ENCODE assay signal across 17 cellular contexts in genomic region chr1:12049625-12050024, GRCh38. TPM values are rescaled to one million over a fixed set of nuclear protein-coding genes. Genes with fewer than 3 reads are reported as not detected.
DNase-seq lines count a peak whose midpoint lies in the region; ATAC-seq and TF ChIP-seq lines count a peak whose summit lies in the region.
"Had no signal": no experiment of that assay in that cellular context is flagged by ENCODE, and none has a peak within 500 bp of the region (broad histone marks: within the 10 kb centered on the region; RNA-seq: fewer than 3 reads in every experiment).

No MANE protein-coding gene starts in this region.

- H3K27ac ChIP-seq in VCaP (peak overlapping the region; percentile 73), spleen (no peak overlapping the region)
- H3K27ac ChIP-seq: PC-9, prostate gland had no signal

- H3K9me3 Mint-ChIP-seq in activated naive CD4-positive, alpha-beta T cell treated with anti-CD3 and anti-CD28 coated beads for 36 hours, result no peaks in the 10 kb centered on the region
- H3K9me3 Mint-ChIP-seq in activated CD8-positive, alpha-beta memory T cell treated with anti-CD3 and anti-CD28 coated beads, Interleukin-2, amount 10 ng/mL, durations not matched to agents 7 days and 5 days (ENCODE audit: low read depth), result no peaks in the 10 kb centered on the region
- no peaks in the 10 kb centered on the region for H3K9me3 Mint-ChIP-seq in activated T-helper 17 cell treated with anti-CD3 and anti-CD28 coated beads, Interleukin-2, amount 50 U/mL, for 72 hours
- no peaks in the 10 kb centered on the region for H3K9me3 Mint-ChIP-seq in activated naive CD8-positive, alpha-beta T cell treated with anti-CD3 and anti-CD28 coated beads for 36 hours
- H3K9me3 Mint-ChIP-seq: T-cell had no signal

- TF ChIP-seq CTCF in VCaP (conservative IDR thresholded peaks at IDR 0.05) (peak; percentile 69), spleen (IDR thresholded peaks at IDR 0.05 in 8 of 11, conservative IDR thresholded peaks at IDR 0.05 in 3 of 11) (no peak)

- no peak for TF ChIP-seq POLR2A in spleen (IDR thresholded peaks at IDR 0.05)

- ATAC-seq in activated CD8-positive, alpha-beta memory T cell treated with anti-CD3 and anti-CD28 coated beads, Interleukin-2, amount 10 ng/mL, durations not matched to agents 7 days and 5 days, result no peak
- ATAC-seq in activated T-helper 17 cell treated with anti-CD3 and anti-CD28 coated beads, Interleukin-2, amount 50 U/mL, for 72 hours (replicated peaks), result no peak
- ATAC-seq: left lobe of liver, T-cell had no signal

- peaks cover 23% of the 10 kb centered on the region for H3K4me1 Mint-ChIP-seq in activated naive CD4-positive, alpha-beta T cell treated with anti-CD3 and anti-CD28 coated beads for 36 hours (ENCODE audit: low read depth)
- peaks cover 46% of the 10 kb centered on the region for H3K4me1 Mint-ChIP-seq in activated CD8-positive, alpha-beta memory T cell treated with anti-CD3 and anti-CD28 coated beads, Interleukin-2, amount 10 ng/mL, durations not matched to agents 7 days and 5 days
- peaks cover 17% of the 10 kb centered on the region for H3K4me1 Mint-ChIP-seq in activated T-helper 17 cell treated with anti-CD3 and anti-CD28 coated beads, Interleukin-2, amount 50 U/mL, for 72 hours
- H3K4me1 Mint-ChIP-seq in activated naive CD8-positive, alpha-beta T cell treated with anti-CD3 and anti-CD28 coated beads for 36 hours, result peaks cover 14% of the 10 kb centered on the region

- no peak for DNase-seq in activated naive CD4-positive, alpha-beta T cell treated with anti-CD3 and anti-CD28 coated beads for 36 hours
- no peak for DNase-seq in activated naive CD4-positive, alpha-beta T cell treated with anti-CD3 and anti-CD28 coated beads, Interleukin-2, amount 50 U/mL, for 16 hours
- DNase-seq in NAMALWA (ENCODE audit: low spot score) (peak; percentile 47), spleen (no peak)
- DNase-seq in activated CD8-positive, alpha-beta memory T cell treated with anti-CD3 and anti-CD28 coated beads, Interleukin-2, amount 10 ng/mL, durations not matched to agents 7 days and 5 days, result no peak
- DNase-seq in activated naive CD8-positive, alpha-beta T cell treated with anti-CD3 and anti-CD28 coated beads for 36 hours, result no peak
- DNase-seq: activated T-cell treated with anti-CD3 and anti-CD28 coated beads, Interleukin-2, amount 50 U/mL, for 1 hour; aorta; hippocampal formation; KG1; PC-9; T-cell had no signal

- peaks cover 0 to 44% (median 31%) of the 10 kb centered on the region in 6 donors for H3K4me1 ChIP-seq in spleen
- H3K4me1 ChIP-seq: prostate gland had no signal

- no peak overlapping the region for H3K4me3 Mint-ChIP-seq in activated naive CD4-positive, alpha-beta T cell treated with anti-CD3 and anti-CD28 coated beads for 36 hours
- no peak overlapping the region for H3K4me3 Mint-ChIP-seq in activated CD8-positive, alpha-beta memory T cell treated with anti-CD3 and anti-CD28 coated beads, Interleukin-2, amount 10 ng/mL, durations not matched to agents 7 days and 5 days
- no peak overlapping the region for H3K4me3 Mint-ChIP-seq in activated T-helper 17 cell treated with anti-CD3 and anti-CD28 coated beads, Interleukin-2, amount 50 U/mL, for 72 hours
- no peak overlapping the region for H3K4me3 Mint-ChIP-seq in activated naive CD8-positive, alpha-beta T cell treated with anti-CD3 and anti-CD28 coated beads for 36 hours
- H3K4me3 Mint-ChIP-seq: T-cell had no signal

- peaks cover 8% of the 10 kb centered on the region for H3K27me3 Mint-ChIP-seq in activated naive CD4-positive, alpha-beta T cell treated with anti-CD3 and anti-CD28 coated beads for 36 hours (ENCODE audit: low read depth)
- H3K27me3 Mint-ChIP-seq in activated CD8-positive, alpha-beta memory T cell treated with anti-CD3 and anti-CD28 coated beads, Interleukin-2, amount 10 ng/mL, durations not matched to agents 7 days and 5 days, result peaks cover 11% of the 10 kb centered on the region
- peaks cover 6% of the 10 kb centered on the region for H3K27me3 Mint-ChIP-seq in activated T-helper 17 cell treated with anti-CD3 and anti-CD28 coated beads, Interleukin-2, amount 50 U/mL, for 72 hours
- peaks cover 13% of the 10 kb centered on the region for H3K27me3 Mint-ChIP-seq in activated naive CD8-positive, alpha-beta T cell treated with anti-CD3 and anti-CD28 coated beads for 36 hours
- H3K27me3 Mint-ChIP-seq: T-cell had no signal

- no peaks in the 10 kb centered on the region for H3K36me3 ChIP-seq in spleen
- H3K36me3 ChIP-seq: prostate gland had no signal

- H3K27ac Mint-ChIP-seq in activated naive CD4-positive, alpha-beta T cell treated with anti-CD3 and anti-CD28 coated beads for 36 hours, result peak overlapping the region; percentile 26
- no peak overlapping the region for H3K27ac Mint-ChIP-seq in activated CD8-positive, alpha-beta memory T cell treated with anti-CD3 and anti-CD28 coated beads, Interleukin-2, amount 10 ng/mL, durations not matched to agents 7 days and 5 days
- no peak overlapping the region for H3K27ac Mint-ChIP-seq in activated T-helper 17 cell treated with anti-CD3 and anti-CD28 coated beads, Interleukin-2, amount 50 U/mL, for 72 hours
- no peak overlapping the region for H3K27ac Mint-ChIP-seq in activated naive CD8-positive, alpha-beta T cell treated with anti-CD3 and anti-CD28 coated beads for 36 hours
- H3K27ac Mint-ChIP-seq: T-cell had no signal

- no peaks in the 10 kb centered on the region for H3K9me3 ChIP-seq in spleen
- H3K9me3 ChIP-seq: prostate gland had no signal

- intact Hi-C loops in activated naive CD4-positive, alpha-beta T cell treated with anti-CD3 and anti-CD28 coated beads for 36 hours (cut with micrococcal nuclease), result loop anchor here (5.0 kb wide), 3 partner anchors 108 to 398 kb away; no protein-coding TSS in a partner anchor
- intact Hi-C loops in spleen (cut with DNase I; ENCODE audit: low total_unique reads), result no loop called here

- no peaks in the 10 kb centered on the region for H3K36me3 Mint-ChIP-seq in activated naive CD4-positive, alpha-beta T cell treated with anti-CD3 and anti-CD28 coated beads for 36 hours (ENCODE audit: low read depth)
- no peaks in the 10 kb centered on the region for H3K36me3 Mint-ChIP-seq in activated CD8-positive, alpha-beta memory T cell treated with anti-CD3 and anti-CD28 coated beads, Interleukin-2, amount 10 ng/mL, durations not matched to agents 7 days and 5 days
- H3K36me3 Mint-ChIP-seq in activated T-helper 17 cell treated with anti-CD3 and anti-CD28 coated beads, Interleukin-2, amount 50 U/mL, for 72 hours (ENCODE audit: low read depth), result no peaks in the 10 kb centered on the region
- no peaks in the 10 kb centered on the region for H3K36me3 Mint-ChIP-seq in activated naive CD8-positive, alpha-beta T cell treated with anti-CD3 and anti-CD28 coated beads for 36 hours
- H3K36me3 Mint-ChIP-seq: T-cell had no signal

- H3K4me3 ChIP-seq in spleen, result no peak overlapping the region
- H3K4me3 ChIP-seq: PC-9, prostate gland had no signal

- CTCF ChIA-PET in activated naive CD4-positive, alpha-beta T cell treated with anti-CD3 and anti-CD28 coated beads for 36 hours (lab: Charles Lee), result interaction anchor here (0.6 to 1.0 kb wide), 3 partner anchors 30 to 174 kb away, joined by 3 read pairs; no protein-coding TSS in a partner anchor
- CTCF ChIA-PET in activated CD8-positive, alpha-beta memory T cell treated with anti-CD3 and anti-CD28 coated beads, Interleukin-2, amount 10 ng/mL, durations not matched to agents 7 days and 5 days (lab: Charles Lee), result interaction anchor here (0.9 to 2.8 kb wide), 3 partner anchors 30 to 75 kb away, joined by 4 to 13 read pairs (median 6); no protein-coding TSS in a partner anchor

- WGBS in spleen, 5 donors, result 54 to 76% (median 66%) methylated on average over 4 of the region's 4 CpGs

- H3K27me3 ChIP-seq in spleen (replicated peaks in 1 of 7), result peaks cover 0 to 11% (median 0%) of the 10 kb centered on the region in 7 donors

RNA-seq across cellular contexts. Expression of gene TNFRSF8, which starts 13.5 kb away (rescaled TPM):
- total RNA-seq in activated naive CD4-positive, alpha-beta T cell treated with anti-CD3 and anti-CD28 coated beads for 36 hours, result 10 to 100 TPM; 18.6 to 18.8 TPM
- 1 to 10 TPM; 1.3 to 7.6 (median 2.2) TPM for total RNA-seq in spleen
- polyA plus RNA-seq in spleen, result 1 to 10 TPM; 1.7 to 2.0 (median 1.9) TPM
- 10 to 100 TPM in 1 of 2 experiments, 1 to 10 TPM in 1; 3.8 to 14.8 TPM for total RNA-seq in activated CD8-positive, alpha-beta memory T cell treated with anti-CD3 and anti-CD28 coated beads, Interleukin-2, amount 10 ng/mL, durations not matched to agents 7 days and 5 days
- total RNA-seq in activated T-helper 17 cell treated with anti-CD3 and anti-CD28 coated beads, Interleukin-2, amount 50 U/mL, for 72 hours, result 100 to 1,000 TPM in 1 of 2 donors, 10 to 100 TPM in 1; 35.3 to 216 TPM
- total RNA-seq in activated naive CD8-positive, alpha-beta T cell treated with anti-CD3 and anti-CD28 coated beads for 36 hours, result 1 to 10 TPM; 1.9 to 2.6 TPM
- total RNA-seq: PC-9, temporal lobe had no signal

RNA-seq across cellular contexts. Expression of gene MIIP, which starts 30.3 kb away (rescaled TPM):
- total RNA-seq in activated naive CD4-positive, alpha-beta T cell treated with anti-CD3 and anti-CD28 coated beads for 36 hours, result 10 to 100 TPM; 32.8 to 36.4 TPM
- total RNA-seq in spleen, result 10 to 100 TPM; 33.2 to 65.5 (median 46.5) TPM
- 100 to 1,000 TPM in 1 of 3 donors, 10 to 100 TPM in 2; 38.0 to 109 (median 97.2) TPM for polyA plus RNA-seq in spleen
- 10 to 100 TPM; 41.4 to 59.3 TPM for total RNA-seq in activated CD8-positive, alpha-beta memory T cell treated with anti-CD3 and anti-CD28 coated beads, Interleukin-2, amount 10 ng/mL, durations not matched to agents 7 days and 5 days
- 100 to 1,000 TPM in 1 of 2 donors, 10 to 100 TPM in 1; 51.1 to 115 TPM for total RNA-seq in activated T-helper 17 cell treated with anti-CD3 and anti-CD28 coated beads, Interleukin-2, amount 50 U/mL, for 72 hours
- total RNA-seq in activated naive CD8-positive, alpha-beta T cell treated with anti-CD3 and anti-CD28 coated beads for 36 hours, result 10 to 100 TPM; 21.0 to 22.2 TPM
